In genomic region chr11:46347637-46348311, GRCh38 we compare ENCODE assay signal across 8 cellular contexts. TPM values are rescaled to one million over a fixed set of nuclear protein-coding genes. Genes with fewer than 3 reads are reported as not detected.
DNase-seq lines count a peak whose midpoint lies in the region; ATAC-seq and TF ChIP-seq lines count a peak whose summit lies in the region.

No MANE protein-coding gene starts in this region.

- H3K27ac Mint-ChIP-seq in brain, result peak overlapping the region in 2 of 5 experiments; percentile 38 to 78

- peaks cover 8% of the 10 kb centered on the region for H3K27me3 Mint-ChIP-seq in brain

- peak overlapping the region; percentile 95 for H3K9ac ChIP-seq in Loucy (ENCODE audit: low read depth, low read length, poor library complexity, severe bottlenecking)

- H3K27me3 ChIP-seq in Loucy (ENCODE audit: insufficient read depth, low read length, poor library complexity, severe bottlenecking) (no peaks in the 10 kb centered on the region), thyroid gland (no peaks in the 10 kb centered on the region)

- H3K4me1 ChIP-seq in Loucy (ENCODE audit: insufficient read depth, low read length, poor library complexity, severe bottlenecking) (peaks cover 75% of the 10 kb centered on the region), thyroid gland (peaks cover 6 to 21% of the 10 kb centered on the region in 2 donors)

- H3K27ac ChIP-seq in thyroid gland, result peak overlapping the region in 1 of 3 donors; percentile 41

- H3K9me2 ChIP-seq in Loucy (replicated peaks; ENCODE audit: low read depth, low read length), result no peaks in the 10 kb centered on the region

- H3K4me1 Mint-ChIP-seq in brain, result peaks cover 82% of the 10 kb centered on the region

- no peaks in the 10 kb centered on the region for H3K36me3 Mint-ChIP-seq in brain

- DNase-seq in lower leg skin (ENCODE audit: low spot score in 2 of 2), result no peak
- DNase-seq in thyroid gland, result peak in 1 of 2 donors; percentile 32
- DNase-seq in NCI-H526 treated with DMSO at 0.1 percent for 48 hours (lab: John Stamatoyannopoulos, UW), result no peak
- no peak for DNase-seq in NCI-H526 (lab: John Stamatoyannopoulos, UW)

- no peak overlapping the region for H2AFZ ChIP-seq in Loucy (ENCODE audit: low read length)

- H3K9me3 Mint-ChIP-seq in brain, result peaks cover 0 to 2% (median 0%) of the 10 kb centered on the region in 5 experiments

- intact Hi-C loops in lower leg skin (cut with DNase I; ENCODE audit: low total_unique reads) (no loop called here), thyroid gland (cut with DNase I) (no loop called here)

- peak overlapping the region; percentile 100 for H3K4me2 ChIP-seq in Loucy (ENCODE audit: low read depth, low read length, poor library complexity, severe bottlenecking)

- peaks cover 69% of the 10 kb centered on the region for H3K79me2 ChIP-seq in Loucy (ENCODE audit: insufficient read depth, low read length)

- H3K4me3 ChIP-seq in Loucy (ENCODE audit: low read length, poor library complexity, severe bottlenecking) (peak overlapping the region; percentile 97), lower leg skin (ENCODE audit: low read depth, poor library complexity, severe bottlenecking) (peak overlapping the region; percentile 73), thyroid gland (replicated peaks in 1 of 3) (peak overlapping the region; percentile 66 to 86 (median 81))

- peak overlapping the region; percentile 84 to 91 (median 88) for H3K4me3 Mint-ChIP-seq in brain

- peaks cover 13% of the 10 kb centered on the region for H3F3A ChIP-seq in Loucy (ENCODE audit: low read depth)

- no peak for TF ChIP-seq POLR2A in lower leg skin (IDR thresholded peaks at IDR 0.05)
- TF ChIP-seq POLR2A in thyroid gland (IDR thresholded peaks at IDR 0.05), result no peak

- 19 to 51% methylated on average over 25 to 30 of the region's 63 CpGs for WGBS in lower leg skin, 2 donors
- 26 to 28% methylated on average over 12 to 32 of the region's 63 CpGs for WGBS in thyroid gland, 2 donors

- H3K36me3 ChIP-seq in Loucy (ENCODE audit: insufficient read depth, low read length) (no peaks in the 10 kb centered on the region), thyroid gland (no peaks in the 10 kb centered on the region)

- H4K20me1 ChIP-seq in Loucy (ENCODE audit: insufficient read depth, low read length, poor library complexity, severe bottlenecking), result peaks cover 42% of the 10 kb centered on the region

- ATAC-seq in GM18907 (IDR thresholded peaks at IDR 0.05; ENCODE audit: unreplicated experiment) (peak; percentile 9), HG02610 (IDR thresholded peaks at IDR 0.05; ENCODE audit: unreplicated experiment) (no peak)

- TF ChIP-seq CTCF in Loucy (conservative IDR thresholded peaks at IDR 0.05; ENCODE audit: low read length) (no peak), brain (conservative IDR thresholded peaks at IDR 0.05) (no peak), lower leg skin (IDR thresholded peaks at IDR 0.05) (no peak), thyroid gland (IDR thresholded peaks at IDR 0.05) (no peak)

- H3K9me3 ChIP-seq in Loucy (ENCODE audit: insufficient read depth, low read depth, low read length) (no peaks in the 10 kb centered on the region), thyroid gland (no peaks in the 10 kb centered on the region)

RNA-seq across cellular contexts. Expression of gene DGKZ, which starts 0.5 kb away (rescaled TPM):
- polyA plus RNA-seq in brain (ENCODE audit: insufficient read depth, low read depth, low replicate concordance), result 98.9 TPM
- total RNA-seq in lower leg skin (10 to 100 TPM; 41.8 to 86.4 (median 60.3) TPM), thyroid gland (10 to 100 TPM; 29.7 to 53.5 (median 41.8) TPM)

RNA-seq across cellular contexts. Expression of gene MDK, which starts 33.7 kb away (rescaled TPM):
- polyA plus RNA-seq in brain (ENCODE audit: insufficient read depth, low read depth, low replicate concordance), result 391 TPM
- 10 to 100 TPM in 3 of 4 donors, 1 to 10 TPM in 1; 6.0 to 19.4 (median 12.0) TPM for total RNA-seq in lower leg skin
- total RNA-seq in thyroid gland, result 10 to 100 TPM in 3 of 4 donors, 1 to 10 TPM in 1; 3.3 to 24.3 (median 16.7) TPM

RNA-seq across cellular contexts. Expression of gene CHRM4, which starts 43.8 kb away (rescaled TPM):
- polyA plus RNA-seq in brain (ENCODE audit: insufficient read depth, low read depth, low replicate concordance), result 17.8 TPM
- total RNA-seq in lower leg skin, result 1 to 10 TPM; 1.2 to 8.1 (median 3.3) TPM
- total RNA-seq in thyroid gland, result under 1 TPM in 1 of 4 donors, not detected in 3; 0.22 TPM
